12 cellular contexts compared by ENCODE assay signal in genomic region chr5:89697581-89697980, GRCh38.
"Had no signal": no experiment of that assay in that cellular context is flagged by ENCODE, and none has a peak within 500 bp of the region (broad histone marks: within the 10 kb centered on the region; RNA-seq: fewer than 3 reads in every experiment).

No MANE protein-coding gene starts in this region.

- ATAC-seq: heart left ventricle, left cardiac atrium, pancreas had no signal

- DNase-seq: activated CD4-positive, alpha-beta T cell treated with anti-CD3 and anti-CD28 coated beads, Interleukin-2, amount 10 ng/mL, durations not matched to agents 7 days and 5 days; activated CD8-positive, alpha-beta memory T cell treated with anti-CD3 and anti-CD28 coated beads for 24 hours; activated naive CD8-positive, alpha-beta T cell treated with anti-CD3 and anti-CD28 coated beads, Interleukin-2, amount 10 ng/mL, durations not matched to agents 7 days and 5 days; effector CD8-positive, alpha-beta T cell; heart left ventricle; immature natural killer cell; left cardiac atrium; pancreas; stimulated activated CD4-positive, alpha-beta T cell treated with anti-CD3 and anti-CD28 coated beads, Interleukin-2, amount 100 ng/mL, for 24 hours; stomach; testis; upper lobe of left lung had no signal
